Comparison of ENCODE assay signal across 9 cellular contexts in the genomic region with DNA sequence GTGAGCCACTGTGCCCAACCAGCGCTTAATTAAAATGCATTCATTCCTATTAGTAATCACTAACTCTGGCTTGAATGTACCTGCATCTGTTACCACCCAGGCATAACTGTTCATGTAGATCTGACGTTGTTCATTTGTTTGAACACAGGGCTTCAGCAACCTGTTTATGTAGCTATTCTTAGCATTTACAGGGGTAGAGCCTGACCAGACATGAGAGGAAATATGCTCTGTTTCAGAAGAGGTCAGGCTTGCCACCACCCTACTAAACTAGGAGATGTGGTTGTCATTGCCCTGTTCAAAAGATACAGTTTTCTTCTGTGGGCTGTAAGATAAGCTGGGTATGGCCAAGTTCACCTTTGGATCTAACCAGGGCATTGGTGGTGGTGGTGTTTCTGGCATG. TPM values are rescaled to one million over a fixed set of nuclear protein-coding genes. Genes with fewer than 3 reads are reported as not detected.
DNase-seq lines count a peak whose midpoint lies in the region; ATAC-seq and TF ChIP-seq lines count a peak whose summit lies in the region.
"Had no signal": no experiment of that assay in that cellular context is flagged by ENCODE, and none has a peak within 500 bp of the region (broad histone marks: within the 10 kb centered on the region; RNA-seq: fewer than 3 reads in every experiment).

No MANE protein-coding gene starts in this region.

- no peak overlapping the region for H3K27ac ChIP-seq in CD4-positive, alpha-beta T cell (ENCODE audit: low read depth, low read length)
- peak overlapping the region; percentile 98 for H3K27ac ChIP-seq in OCI-LY1 (ENCODE audit: low read depth, low read length, poor library complexity, severe bottlenecking)

- peak overlapping the region; percentile 77 for H3K4me2 ChIP-seq in OCI-LY1 (ENCODE audit: low read length)

- peaks cover 16% of the 10 kb centered on the region for H3F3A ChIP-seq in OCI-LY1 (ENCODE audit: insufficient read depth, low read length)

- no peaks in the 10 kb centered on the region for H3K9me3 Mint-ChIP-seq in CD4-positive, alpha-beta T cell

- peak overlapping the region; percentile 80 for H3K9ac ChIP-seq in OCI-LY1 (ENCODE audit: low read length)

- H3K36me3 Mint-ChIP-seq in CD4-positive, alpha-beta T cell (ENCODE audit: low read depth): peaks cover 11% of the 10 kb centered on the region

- no peaks in the 10 kb centered on the region for H3K9me2 ChIP-seq in OCI-LY1 (ENCODE audit: low read depth, low read length)

- H3K27me3 Mint-ChIP-seq in CD4-positive, alpha-beta T cell: no peaks in the 10 kb centered on the region

- POLR2A ChIA-PET in CD4-positive, alpha-beta T cell (lab: Charles Lee): interaction anchor here (1.0 to 1.6 kb wide), 5 partner anchors 9 to 16 kb away, joined by 3 to 5 read pairs (median 3); partner anchors contain the start of gene MGAT5

- intact Hi-C loops in CD4-positive, alpha-beta T cell (cut with DNase I, micrococcal nuclease): no loop called here

- peaks cover 94% of the 10 kb centered on the region for H3K4me1 ChIP-seq in OCI-LY1 (ENCODE audit: insufficient read depth, low read length, severe bottlenecking)

- H4K20me1 ChIP-seq in OCI-LY1 (ENCODE audit: insufficient read depth, low read length): no peaks in the 10 kb centered on the region

- H3K9me3 ChIP-seq in CD4-positive, alpha-beta T cell (ENCODE audit: control insufficient read depth, low read length): no peaks in the 10 kb centered on the region
- no peaks in the 10 kb centered on the region for H3K9me3 ChIP-seq in OCI-LY1 (ENCODE audit: low read length)

- TF ChIP-seq CTCF in CD4-positive, alpha-beta T cell (IDR thresholded peaks at IDR 0.05): no peak
- no peak for TF ChIP-seq CTCF in OCI-LY1 (IDR thresholded peaks at IDR 0.05; ENCODE audit: low read length)

- H3K4me1 Mint-ChIP-seq in CD4-positive, alpha-beta T cell (ENCODE audit: low read depth): peaks cover 81% of the 10 kb centered on the region

- H3K4me3 ChIP-seq in OCI-LY1 (ENCODE audit: low read depth, low read length, poor library complexity, severe bottlenecking): peak overlapping the region; percentile 68

- peaks cover 51% of the 10 kb centered on the region for H3K79me2 ChIP-seq in OCI-LY1 (ENCODE audit: insufficient read depth, low read length)

- ATAC-seq in CD4-positive, alpha-beta T cell (ENCODE audit: poor library complexity): no peak
- ATAC-seq in GM19351 (IDR thresholded peaks at IDR 0.05; ENCODE audit: unreplicated experiment) (peak; percentile 58), HG02938 (IDR thresholded peaks at IDR 0.05; ENCODE audit: unreplicated experiment) (peak; percentile 42)

- CTCF ChIA-PET in CD4-positive, alpha-beta T cell (lab: Charles Lee): interaction anchor here (0.6 to 2.4 kb wide), 3 partner anchors 17 to 153 kb away, joined by 3 to 9 read pairs (median 7); no protein-coding TSS in a partner anchor

- peak overlapping the region; percentile 91 for H3K27ac Mint-ChIP-seq in CD4-positive, alpha-beta T cell

- H3K27me3 ChIP-seq in CD4-positive, alpha-beta T cell (ENCODE audit: control insufficient read depth, insufficient read depth, low read length): no peaks in the 10 kb centered on the region
- H3K27me3 ChIP-seq in OCI-LY1 (ENCODE audit: insufficient read depth, low read length): no peaks in the 10 kb centered on the region

- H3K4me3 Mint-ChIP-seq in CD4-positive, alpha-beta T cell: peak overlapping the region; percentile 40

- H2AFZ ChIP-seq in OCI-LY1 (ENCODE audit: low read length): no peak overlapping the region

- peaks cover 9% of the 10 kb centered on the region; the same call in 1 of the 2 replicates for H3K36me3 ChIP-seq in OCI-LY1 (ENCODE audit: insufficient read depth, low read length)

- no peak for DNase-seq in CD4-positive, alpha-beta T cell
- DNase-seq in anterior cingulate cortex (lab: John Stamatoyannopoulos, UW) (no peak), ecto neural progenitor cell (ENCODE audit: low spot score) (no peak), AG20443 (ENCODE audit: low spot score) (no peak), NCI-H2171 treated with DMSO at 0.1 percent for 48 hours (lab: John Stamatoyannopoulos, UW) (no peak)
- DNase-seq: stimulated activated CD4-positive, alpha-beta T cell treated with anti-CD3 and anti-CD28 coated beads, Interleukin-12 subunit alpha, Interleukin-12 subunit beta, amount 100 ng/mL, for 4 hours had no signal

RNA-seq across cellular contexts. Expression of gene MGAT5, which starts 8.8 kb away (rescaled TPM):
- 10 to 100 TPM; 77.5 to 77.8 TPM for total RNA-seq in CD4-positive, alpha-beta T cell
